Comparison of ENCODE assay signal across 32 cellular contexts in the genomic region with DNA sequence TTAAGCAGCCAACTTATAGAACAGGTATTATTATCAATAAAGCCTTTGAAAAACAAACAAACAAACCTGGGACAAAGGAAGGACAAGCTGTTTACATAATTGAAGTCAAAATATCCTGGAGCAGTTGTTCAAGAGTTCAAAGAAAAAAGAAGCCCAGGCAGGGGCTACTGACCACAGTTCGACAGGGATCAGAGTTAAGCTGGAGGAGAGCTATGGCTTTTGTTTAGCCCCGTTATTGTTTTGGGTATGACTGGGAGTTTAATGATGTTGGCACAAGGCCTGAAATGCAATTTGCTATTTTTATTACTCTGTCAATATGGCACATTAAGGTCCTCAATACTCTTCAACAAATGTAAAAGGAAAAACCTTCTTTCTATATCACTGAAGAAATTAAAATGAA.
A peak's percentile ranks its signal among the peaks of the same experiment; 100 is the strongest.
DNase-seq lines count a peak whose midpoint lies in the region; ATAC-seq, FAIRE-seq and TF ChIP-seq lines count a peak whose summit lies in the region.
"Had no signal": no experiment of that assay in that cellular context is flagged by ENCODE, and none has a peak within 500 bp of the region (broad histone marks: within the 10 kb centered on the region; RNA-seq: fewer than 3 reads in every experiment).

No MANE protein-coding gene starts in this region.

- no peaks in the 10 kb centered on the region for H3K36me3 Mint-ChIP-seq in Caco-2 (ENCODE audit: insufficient read depth, unreplicated experiment)
- H3K36me3 Mint-ChIP-seq: IgD-negative memory B cell, memory B cell had no signal

- no peak for TF ChIP-seq POLR2A in HepG2 (IDR thresholded peaks at IDR 0.05; ENCODE audit: insufficient read depth in 1 of 2, low read depth in 2 of 2, low read length in 2 of 2)

- CTCF ChIA-PET in Caco-2 (lab: Charles Lee): no interaction called here
- CTCF ChIA-PET in HepG2 (lab: Yijun Ruan, JAX; ENCODE audit: low intra/inter-chr PET ratio, low total read pairs): no interaction called here

- in situ Hi-C loops in HepG2 (cut with HindIII; ENCODE audit: extremely low pct_ligation_motif_present, low pct_unique_long_range_greater_than_20kb): no loop called here

- no peak overlapping the region for H3K27ac Mint-ChIP-seq in Caco-2 (ENCODE audit: unreplicated experiment)
- H3K27ac Mint-ChIP-seq: activated naive CD4-positive, alpha-beta T cell treated with anti-CD3 and anti-CD28 coated beads for 36 hours; CD4-positive, alpha-beta T cell; IgD-negative memory B cell; memory B cell had no signal

- WGBS in HepG2 (ENCODE audit: low lambda C conversion rate): 3% methylated on average over 2 of the region's 2 CpGs

- TF ChIP-seq RAD21 in HepG2 (CRISPR knock-in tag; IDR thresholded peaks at IDR 0.05): no peak

- H3K36me3 ChIP-seq in neuron (ENCODE audit: insufficient read depth, low read length) (no peaks in the 10 kb centered on the region), Caco-2 (ENCODE audit: control insufficient read depth, insufficient read depth, low read length) (no peaks in the 10 kb centered on the region), HepG2 (replicated peaks in 1 of 2; ENCODE audit: control insufficient read depth in 1 of 2, insufficient read depth in 2 of 2, low read length in 2 of 2) (no peaks in the 10 kb centered on the region)
- H3K36me3 ChIP-seq: upper lobe of right lung had no signal

- BruUV-seq in Caco-2 (replicated peaks; lab: Mats Ljungman, UMichigan) (no TSS peak), HepG2 (replicated peaks; lab: Mats Ljungman, UMichigan) (no TSS peak)

- H3K27ac ChIP-seq in HepG2 (ENCODE audit: extremely low read length, insufficient read depth, low read length): no peak overlapping the region
- H3K27ac ChIP-seq: 22Rv1, hepatocyte, upper lobe of right lung, VCaP had no signal

- H3K4me3 Mint-ChIP-seq in Caco-2 (ENCODE audit: unreplicated experiment): no peak overlapping the region
- H3K4me3 Mint-ChIP-seq: activated naive CD4-positive, alpha-beta T cell treated with anti-CD3 and anti-CD28 coated beads for 36 hours; CD4-positive, alpha-beta T cell; IgD-negative memory B cell; memory B cell had no signal

- H3K9me3 ChIP-seq in neuron (ENCODE audit: low read length) (no peaks in the 10 kb centered on the region), Caco-2 (no peaks in the 10 kb centered on the region), HepG2 (ENCODE audit: low read length) (no peaks in the 10 kb centered on the region)
- H3K9me3 ChIP-seq: upper lobe of right lung had no signal

- no peak overlapping the region for H3K9ac ChIP-seq in HepG2 (ENCODE audit: insufficient read depth, low read depth, low read length)

- no peaks in the 10 kb centered on the region for H3K79me2 ChIP-seq in HepG2 (ENCODE audit: insufficient read depth, low read length)
- H3K79me2 ChIP-seq: hepatocyte had no signal

- intact Hi-C loops in Caco-2 (cut with micrococcal nuclease; ENCODE audit: unreplicated experiment): no loop called here
- intact Hi-C loops in HepG2 (cut with micrococcal nuclease; ENCODE audit: unreplicated experiment): no loop called here

- no peak for FAIRE-seq in HepG2 (lab: Jason Lieb, UNC)
- FAIRE-seq: bronchial epithelial cell, colon, GM12892 had no signal

- no peaks in the 10 kb centered on the region for H3K27me3 Mint-ChIP-seq in Caco-2 (ENCODE audit: insufficient read depth, unreplicated experiment)
- H3K27me3 Mint-ChIP-seq: CD4-positive, alpha-beta T cell; IgD-negative memory B cell; memory B cell had no signal

- TF ChIP-seq EP300 in HepG2 (IDR thresholded peaks at IDR 0.05; ENCODE audit: low read depth in 2 of 2, low read length in 2 of 2) (no peak), HepG2 (CRISPR knock-in tag; IDR thresholded peaks at IDR 0.05; ENCODE audit: borderline replicate concordance) (no peak)

- DNase-seq in DMS 273 (lab: John Stamatoyannopoulos, UW; ENCODE audit: unreplicated experiment) (peak; percentile 54), DMS 273 treated with DMSO at 0.1 percent for 48 hours (lab: John Stamatoyannopoulos, UW) (no peak), NCI-H1694 treated with DMSO at 0.1 percent for 48 hours (lab: John Stamatoyannopoulos, UW) (peak; percentile 9), NCI-H345 treated with DMSO at 0.1 percent for 48 hours (lab: John Stamatoyannopoulos, UW; ENCODE audit: unreplicated experiment) (peak; percentile 73), Caco-2 (no peak), DMS114 treated with DMSO at 0.1 percent for 48 hours (lab: John Stamatoyannopoulos, UW; ENCODE audit: unreplicated experiment) (no peak), HepG2 (ENCODE audit: low spot score) (no peak)
- DNase-seq: activated CD4-positive, alpha-beta T cell treated with anti-CD3 and anti-CD28 coated beads for 48 hours; activated naive CD4-positive, alpha-beta T cell treated with anti-CD3 and anti-CD28 coated beads for 36 hours; activated T-cell treated with anti-CD3 and anti-CD28 coated beads, Interleukin-2, amount 50 U/mL, for 48 hours; amniotic stem cell; CD4-positive, alpha-beta T cell; effector memory CD4-positive, alpha-beta T cell; foreskin fibroblast; left colon; NCI-H1436; NCI-H524 treated with DMSO at 0.1 percent for 48 hours; nucleus accumbens; RPMI8226; small intestine; stimulated activated CD4-positive, alpha-beta T cell treated with anti-CD3 and anti-CD28 coated beads, Interleukin-1b, Interleukin-23, amount 100 ng/mL, for 48 hours; upper lobe of right lung had no signal

- TF ChIP-seq CTCF in Caco-2 (IDR thresholded peaks at IDR 0.05; ENCODE audit: insufficient read depth in 1 of 2, low read depth in 1 of 2, low read length in 1 of 2, severe bottlenecking in 1 of 2, unreplicated experiment in 1 of 2): no peak
- TF ChIP-seq CTCF in HepG2 (CRISPR knock-in tag; IDR thresholded peaks at IDR 0.05): no peak

- ATAC-seq in HepG2: no peak
- ATAC-seq: left colon, SK-N-SH treated with all-trans-retinoic acid at 6 μM for 48 hours, upper lobe of right lung had no signal

- H3K4me3 ChIP-seq in neuron (ENCODE audit: low read length) (peak overlapping the region; percentile 10), Caco-2 (ENCODE audit: low read depth, low read length) (no peak overlapping the region), HepG2 (replicated peaks in 1 of 3; ENCODE audit: insufficient read depth in 1 of 3, low read depth in 2 of 3, low read length in 3 of 3) (no peak overlapping the region)
- H3K4me3 ChIP-seq: hepatocyte, upper lobe of right lung had no signal

- no peaks in the 10 kb centered on the region for H4K20me1 ChIP-seq in HepG2 (ENCODE audit: insufficient read depth, low read length)

- H3K4me1 ChIP-seq in neuron (ENCODE audit: insufficient read depth, low read length): peaks cover 17% of the 10 kb centered on the region
- H3K4me1 ChIP-seq in Caco-2: no peaks in the 10 kb centered on the region
- H3K4me1 ChIP-seq in HepG2 (ENCODE audit: insufficient read depth, low read length): no peaks in the 10 kb centered on the region
- H3K4me1 ChIP-seq: upper lobe of right lung had no signal

- no peaks in the 10 kb centered on the region for H3K9me3 Mint-ChIP-seq in Caco-2 (ENCODE audit: unreplicated experiment)
- H3K9me3 Mint-ChIP-seq: activated naive CD4-positive, alpha-beta T cell treated with anti-CD3 and anti-CD28 coated beads for 36 hours had no signal

- POLR2A ChIA-PET in Caco-2 (lab: Charles Lee) (no interaction called here), HepG2 (lab: Yijun Ruan, JAX) (no interaction called here)

- no peaks in the 10 kb centered on the region for H3K4me1 Mint-ChIP-seq in Caco-2 (ENCODE audit: low read depth, unreplicated experiment)
- H3K4me1 Mint-ChIP-seq: IgD-negative memory B cell, memory B cell had no signal

- no peak overlapping the region for H3K4me2 ChIP-seq in HepG2 (ENCODE audit: low read depth, low read length)
- H3K4me2 ChIP-seq: hepatocyte had no signal

- no peaks in the 10 kb centered on the region for H3K27me3 ChIP-seq in neuron (ENCODE audit: insufficient read depth, low read length)
- no peaks in the 10 kb centered on the region for H3K27me3 ChIP-seq in Caco-2 (replicated peaks; ENCODE audit: control insufficient read depth, insufficient read depth, low read length)
- no peaks in the 10 kb centered on the region for H3K27me3 ChIP-seq in HepG2 (ENCODE audit: control insufficient read depth in 1 of 2, insufficient read depth in 2 of 2, low read length in 2 of 2)
- H3K27me3 ChIP-seq: hepatocyte, upper lobe of right lung had no signal

- H2AFZ ChIP-seq in neuron (ENCODE audit: low read depth, low read length) (peak overlapping the region; percentile 68), HepG2 (ENCODE audit: low read length) (no peak overlapping the region)
- H2AFZ ChIP-seq: hepatocyte had no signal

TF ChIP-seq in HepG2, 621 proteins besides CTCF, POLR2A, EP300 and RAD21 (continues in another document):
- TF ChIP-seq ZNF383 (CRISPR knock-in tag; IDR thresholded peaks at IDR 0.05; ENCODE audit: borderline replicate concordance): no peak
- TF ChIP-seq TBL1XR1 (IDR thresholded peaks at IDR 0.05; ENCODE audit: borderline replicate concordance, low read length, partially characterized antibody): no peak
- TF ChIP-seq ZKSCAN8 (CRISPR knock-in tag; IDR thresholded peaks at IDR 0.05; ENCODE audit: borderline replicate concordance): no peak
- TF ChIP-seq ZNF709 (CRISPR knock-in tag; IDR thresholded peaks at IDR 0.05): no peak
- no peak for TF ChIP-seq ZSCAN22 (CRISPR knock-in tag; IDR thresholded peaks at IDR 0.05)
- no peak for TF ChIP-seq NR2F2 (IDR thresholded peaks at IDR 0.05; ENCODE audit: borderline replicate concordance, low read depth)
- TF ChIP-seq BRCA1 (CRISPR knock-in tag; IDR thresholded peaks at IDR 0.05): no peak
- no peak for TF ChIP-seq ZNF549 (CRISPR knock-in tag; IDR thresholded peaks at IDR 0.05)
- no peak for TF ChIP-seq EEA1 (CRISPR knock-in tag; IDR thresholded peaks at IDR 0.05; ENCODE audit: borderline replicate concordance)
- no peak for TF ChIP-seq ZEB1 (IDR thresholded peaks at IDR 0.05; ENCODE audit: insufficient replicate concordance, low read depth)
- TF ChIP-seq ZNF296 (CRISPR knock-in tag; conservative IDR thresholded peaks at IDR 0.05): no peak
- no peak for TF ChIP-seq RBFOX2 (IDR thresholded peaks at IDR 0.05; ENCODE audit: low read depth, low read length)
- no peak for TF ChIP-seq HIVEP1 (CRISPR knock-in tag; IDR thresholded peaks at IDR 0.05)

Comparison
In these comparisons a context has a peak if more than half of its experiments do, and no peak if none do; other contexts are left out.
1. DNase-seq: peak in DMS 273 (single experiment), NCI-H1694 treated with DMSO at 0.1 percent for 48 hours (single experiment) and NCI-H345 treated with DMSO at 0.1 percent for 48 hours (single experiment); none in DMS 273 treated with DMSO at 0.1 percent for 48 hours (single experiment), Caco-2 (0 of 2), DMS114 treated with DMSO at 0.1 percent for 48 hours (single experiment) and HepG2 (single experiment).